ENCODE assay signal across 8 cellular contexts in genomic region chr20:12207875-12208274, GRCh38.
DNase-seq lines count a peak whose midpoint lies in the region; ATAC-seq and TF ChIP-seq lines count a peak whose summit lies in the region.

No MANE protein-coding gene starts in this region.

- WGBS in endodermal cell (ENCODE audit: insufficient coverage in 1 of 2, insufficient read length in 1 of 2), 2 experiments: 33 to 48% methylated on average over 1 of the region's 1 CpG

- no peaks in the 10 kb centered on the region for H3K36me3 ChIP-seq in endodermal cell (ENCODE audit: control insufficient read depth, insufficient read depth, low read length)
- H3K36me3 ChIP-seq in parathyroid adenoma (ENCODE audit: control insufficient read depth, insufficient read depth, low read length): no peaks in the 10 kb centered on the region

- H3K27ac ChIP-seq in endodermal cell (ENCODE audit: low read depth, low read length): no peak overlapping the region
- no peak overlapping the region for H3K27ac ChIP-seq in parathyroid adenoma

- H3K9me3 Mint-ChIP-seq in endodermal cell: peaks cover 9% of the 10 kb centered on the region

- TF ChIP-seq CTCF in endodermal cell (conservative IDR thresholded peaks at IDR 0.05): peak; percentile 80
- TF ChIP-seq CTCF in parathyroid adenoma (IDR thresholded peaks at IDR 0.05): peak; percentile 23

- no peak overlapping the region for H3K4me2 ChIP-seq in parathyroid adenoma (ENCODE audit: low read length)

- no peaks in the 10 kb centered on the region for H3K27me3 Mint-ChIP-seq in endodermal cell (ENCODE audit: insufficient read depth)

- no peaks in the 10 kb centered on the region for H3K9me3 ChIP-seq in endodermal cell (ENCODE audit: control insufficient read depth, low read length)
- H3K9me3 ChIP-seq in parathyroid adenoma (ENCODE audit: control insufficient read depth, low read length): no peaks in the 10 kb centered on the region

- DNase-seq in NCI-H446 (lab: John Stamatoyannopoulos, UW) (peak; percentile 31 to 44), NCI-H446 treated with DMSO at 0.1 percent for 48 hours (lab: John Stamatoyannopoulos, UW) (no peak), MV-4-11 (lab: John Stamatoyannopoulos, UW) (peak; percentile 20), endodermal cell (peak; percentile 85), GM19240 (ENCODE audit: insufficient read length, low spot score) (no peak)

- H3K9ac ChIP-seq in endodermal cell (ENCODE audit: extremely low read depth, low read length, poor library complexity, severe bottlenecking) (no peak overlapping the region), parathyroid adenoma (no peak overlapping the region)

- H2AFZ ChIP-seq in parathyroid adenoma: no peak overlapping the region

- H3K27ac Mint-ChIP-seq in endodermal cell: no peak overlapping the region

- no peaks in the 10 kb centered on the region for H3K4me1 Mint-ChIP-seq in endodermal cell

- no peaks in the 10 kb centered on the region for H3K79me2 ChIP-seq in parathyroid adenoma

- H3K36me3 Mint-ChIP-seq in endodermal cell (ENCODE audit: low read depth): no peaks in the 10 kb centered on the region

- H3K4me3 Mint-ChIP-seq in endodermal cell: no peak overlapping the region

- H3K4me1 ChIP-seq in endodermal cell (ENCODE audit: control insufficient read depth, insufficient read depth, low read length) (no peaks in the 10 kb centered on the region), parathyroid adenoma (no peaks in the 10 kb centered on the region)

- no peaks in the 10 kb centered on the region for H3K27me3 ChIP-seq in endodermal cell (ENCODE audit: control insufficient read depth, insufficient read depth, low read length, poor library complexity, severe bottlenecking)
- no peaks in the 10 kb centered on the region for H3K27me3 ChIP-seq in parathyroid adenoma (ENCODE audit: control insufficient read depth, insufficient read depth, low read length)

- no peak for ATAC-seq in HG03565 (IDR thresholded peaks at IDR 0.05; ENCODE audit: unreplicated experiment)
- no peak for ATAC-seq in HG03520 (IDR thresholded peaks at IDR 0.05; ENCODE audit: unreplicated experiment)

- H3K4me3 ChIP-seq in endodermal cell (ENCODE audit: low read length) (no peak overlapping the region), parathyroid adenoma (ENCODE audit: low read depth, low read length) (no peak overlapping the region)

Comparison
In these comparisons a context has a peak if more than half of its experiments do, and no peak if none do; other contexts are left out.
1. DNase-seq: peak in NCI-H446 (2 of 2), MV-4-11 (single experiment) and endodermal cell (single experiment); none in NCI-H446 treated with DMSO at 0.1 percent for 48 hours (single experiment) and GM19240 (single experiment).